ENCODE assay signal across 18 cellular contexts in genomic region chr5:867300-867699, GRCh38.
"Had no signal": no experiment of that assay in that cellular context is flagged by ENCODE, and none has a peak within 500 bp of the region (broad histone marks: within the 10 kb centered on the region; RNA-seq: fewer than 3 reads in every experiment).

No MANE protein-coding gene starts in this region.

- DNase-seq: activated CD4-positive, alpha-beta T cell treated with anti-CD3 and anti-CD28 coated beads, Interleukin-2, amount 50 U/mL, for 4 hours; activated effector memory CD4-positive, alpha-beta T cell treated with anti-CD3 and anti-CD28 coated beads, Interleukin-2, amount 50 U/mL, for 16 hours; activated T-cell treated with anti-CD3 and anti-CD28 coated beads, Interleukin-2, amount 50 U/mL, for 4 hours; amniotic stem cell; body of pancreas; mesenchymal stem cell; ovary; stimulated activated CD4-positive, alpha-beta T cell treated with anti-CD3 and anti-CD28 coated beads, Interleukin-15, amount 100 ng/mL, for 24 hours; stimulated activated CD4-positive, alpha-beta T cell treated with anti-CD3 and anti-CD28 coated beads, Interleukin-4, amount 100 ng/mL, for 24 hours; stomach; T-helper 2 cell had no signal

- H3K4me3 ChIP-seq: body of pancreas, dorsolateral prefrontal cortex, left lung, ovary, stomach had no signal

- H3K4me1 ChIP-seq: left lung had no signal

- H3K36me3 ChIP-seq: ovary had no signal

- H3K9me3 ChIP-seq: body of pancreas, left lung, ovary, stomach had no signal

- H3K27ac ChIP-seq: body of pancreas, dorsolateral prefrontal cortex, left lung, ovary, stomach had no signal

- ATAC-seq: activated CD4-positive, CD25-positive, alpha-beta regulatory T cell treated with anti-CD3 and anti-CD28 coated beads, Interleukin-2, amount 50 U/mL, for 24 hours; activated naive CD4-positive, alpha-beta T cell treated with anti-CD3 and anti-CD28 coated beads, Interleukin-2, amount 50 U/mL, for 72 hours; activated T-cell treated with anti-CD3 and anti-CD28 coated beads, Interleukin-2, amount 50 U/mL, for 4 hours; body of pancreas; esophagus mucosa; left lung had no signal

- H3K27me3 ChIP-seq: body of pancreas, dorsolateral prefrontal cortex, left lung, ovary, stomach had no signal

- FAIRE-seq: endometrium, TTC549 had no signal
